In genomic region chr22:20248461-20248959, GRCh38 we compare ENCODE assay signal across 1 cellular context.
TF ChIP-seq lines count a peak whose summit lies in the region.

No MANE protein-coding gene starts in this region.

TF ChIP-seq in H1, 55 proteins besides CTCF, POLR2A, EP300 and RAD21 (continued from another document):
- TF ChIP-seq E2F6 (IDR thresholded peaks at IDR 0.05): no peak
- TF ChIP-seq SUZ12 (IDR thresholded peaks at IDR 0.05; ENCODE audit: low read length): no peak
- TF ChIP-seq KDM5A (IDR thresholded peaks at IDR 0.05; ENCODE audit: low read length): no peak
